In the genomic region with DNA sequence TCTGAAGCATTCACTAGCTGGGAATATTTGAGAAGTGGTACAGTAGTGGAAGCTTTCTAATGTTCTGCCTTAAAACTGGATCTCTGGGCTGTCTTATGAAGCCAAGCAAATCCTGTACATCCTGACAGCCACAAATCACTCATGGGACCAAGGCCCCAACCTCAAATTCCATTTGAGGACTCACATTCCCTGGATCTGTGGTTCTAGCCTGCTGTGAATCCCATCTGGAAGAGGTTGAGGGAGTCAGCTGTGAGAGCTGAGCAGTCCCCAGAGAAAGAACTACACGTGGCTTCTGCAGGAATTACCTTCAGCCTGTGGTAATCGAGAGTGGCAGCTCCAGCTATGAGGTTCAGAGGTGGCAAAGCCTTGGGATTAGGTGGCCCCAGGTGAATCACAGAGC, we compare ENCODE assay signal across 21 cellular contexts.
DNase-seq lines count a peak whose midpoint lies in the region; ATAC-seq and TF ChIP-seq lines count a peak whose summit lies in the region.
"Had no signal": no experiment of that assay in that cellular context is flagged by ENCODE, and none has a peak within 500 bp of the region (broad histone marks: within the 10 kb centered on the region; RNA-seq: fewer than 3 reads in every experiment).

No MANE protein-coding gene starts in this region.

- no peaks in the 10 kb centered on the region for H3K9me3 ChIP-seq in endodermal cell (ENCODE audit: control insufficient read depth, low read length)
- no peaks in the 10 kb centered on the region for H3K9me3 ChIP-seq in tibial artery
- no peaks in the 10 kb centered on the region for H3K9me3 ChIP-seq in heart right ventricle
- H3K9me3 ChIP-seq: Peyer's patch had no signal

- H3K9me3 Mint-ChIP-seq in endodermal cell (no peaks in the 10 kb centered on the region), nephron progenitor cell (peaks cover 21% of the 10 kb centered on the region)
- H3K9me3 Mint-ChIP-seq: IgD-negative memory B cell had no signal

- peaks cover 4% of the 10 kb centered on the region for H3K4me1 Mint-ChIP-seq in endodermal cell
- peaks cover 84% of the 10 kb centered on the region for H3K4me1 Mint-ChIP-seq in nephron progenitor cell
- H3K4me1 Mint-ChIP-seq: IgD-negative memory B cell had no signal

- H3K4me3 Mint-ChIP-seq in endodermal cell: no peak overlapping the region
- peak overlapping the region; percentile 36 for H3K4me3 Mint-ChIP-seq in nephron progenitor cell
- H3K4me3 Mint-ChIP-seq: CD8-positive, alpha-beta memory T cell; IgD-negative memory B cell had no signal

- DNase-seq in DMS 273 (lab: John Stamatoyannopoulos, UW; ENCODE audit: unreplicated experiment): peak; percentile 40
- DNase-seq in DMS 273 treated with DMSO at 0.1 percent for 48 hours (lab: John Stamatoyannopoulos, UW): no peak
- peak; percentile 13 for DNase-seq in endodermal cell
- no peak for DNase-seq in nephron progenitor cell
- no peak for DNase-seq in tibial artery
- DNase-seq in Right ventricle myocardium inferior (ENCODE audit: missing footprints): no peak
- no peak for DNase-seq in heart right ventricle
- DNase-seq in HUDEP-2 (lab: John Stamatoyannopoulos, UW; ENCODE audit: unreplicated experiment in 76 of 76): no peak
- DNase-seq: ACHN; C1 segment of cervical spinal cord; Calu3; CD8-positive, alpha-beta memory T cell; DMS53; NCI-H1417; NCI-H1930; NCI-H345; NCI-H774; Peyer's patch had no signal

- H3K4me3 ChIP-seq in endodermal cell (ENCODE audit: low read length): no peak overlapping the region
- H3K4me3 ChIP-seq in tibial artery: no peak overlapping the region
- H3K4me3 ChIP-seq in heart right ventricle: no peak overlapping the region
- H3K4me3 ChIP-seq: Peyer's patch had no signal

- TF ChIP-seq CTCF in endodermal cell (conservative IDR thresholded peaks at IDR 0.05) (no peak), nephron progenitor cell (IDR thresholded peaks at IDR 0.05) (no peak), tibial artery (IDR thresholded peaks at IDR 0.05) (no peak), heart right ventricle (IDR thresholded peaks at IDR 0.05) (no peak)

- H3K36me3 ChIP-seq in endodermal cell (ENCODE audit: control insufficient read depth, insufficient read depth, low read length): no peaks in the 10 kb centered on the region
- H3K36me3 ChIP-seq in tibial artery: no peaks in the 10 kb centered on the region
- H3K36me3 ChIP-seq in heart right ventricle: no peaks in the 10 kb centered on the region
- H3K36me3 ChIP-seq: Peyer's patch had no signal

- H3K4me1 ChIP-seq in endodermal cell (ENCODE audit: control insufficient read depth, insufficient read depth, low read length) (no peaks in the 10 kb centered on the region), tibial artery (peaks cover 0 to 57% (median 27%) of the 10 kb centered on the region in 4 donors), heart right ventricle (peaks cover 0 to 7% (median 0%) of the 10 kb centered on the region in 9 donors)
- H3K4me1 ChIP-seq: Peyer's patch had no signal

- ATAC-seq in Right ventricle myocardium inferior: no peak
- ATAC-seq in heart right ventricle: no peak
- ATAC-seq: HCT116 had no signal

- intact Hi-C loops in tibial artery (cut with DNase I; ENCODE audit: low total_unique reads) (no loop called here), Right ventricle myocardium inferior (cut with DNase I) (no loop called here), heart right ventricle (cut with DNase I) (loop anchor here in 1 of 10 donors (5.0 kb wide), 1 partner anchor 1445 kb away; no protein-coding TSS in a partner anchor)

- H3K27me3 ChIP-seq in endodermal cell (ENCODE audit: control insufficient read depth, insufficient read depth, low read length, poor library complexity, severe bottlenecking): no peaks in the 10 kb centered on the region
- H3K27me3 ChIP-seq in tibial artery: no peaks in the 10 kb centered on the region
- H3K27me3 ChIP-seq in heart right ventricle: peaks cover 0 to 14% (median 2%) of the 10 kb centered on the region in 7 donors
- H3K27me3 ChIP-seq: Peyer's patch had no signal

- H3K27me3 Mint-ChIP-seq in endodermal cell (ENCODE audit: insufficient read depth) (no peaks in the 10 kb centered on the region), nephron progenitor cell (ENCODE audit: low read depth, poor library complexity) (peaks cover 3% of the 10 kb centered on the region)
- H3K27me3 Mint-ChIP-seq: CD8-positive, alpha-beta memory T cell; IgD-negative memory B cell had no signal

- WGBS in endodermal cell (ENCODE audit: insufficient coverage in 1 of 2, insufficient read length in 1 of 2), 2 experiments: 88 to 89% methylated on average over 2 of the region's 2 CpGs
- 53 to 58% methylated on average over 2 of the region's 2 CpGs for WGBS in heart right ventricle, 2 donors

- H3K36me3 Mint-ChIP-seq in endodermal cell (ENCODE audit: low read depth): no peaks in the 10 kb centered on the region
- peaks cover 12% of the 10 kb centered on the region for H3K36me3 Mint-ChIP-seq in nephron progenitor cell (ENCODE audit: low read depth)
- H3K36me3 Mint-ChIP-seq: CD8-positive, alpha-beta memory T cell; IgD-negative memory B cell had no signal

- no peak overlapping the region for H3K9ac ChIP-seq in endodermal cell (ENCODE audit: extremely low read depth, low read length, poor library complexity, severe bottlenecking)

- H3K27ac ChIP-seq in endodermal cell (ENCODE audit: low read depth, low read length): no peak overlapping the region
- peak overlapping the region; percentile 0 to 9 for H3K27ac ChIP-seq in tibial artery
- no peak overlapping the region for H3K27ac ChIP-seq in heart right ventricle
- H3K27ac ChIP-seq: 22Rv1, Peyer's patch had no signal

- H3K27ac Mint-ChIP-seq in endodermal cell (no peak overlapping the region), nephron progenitor cell (peak overlapping the region; percentile 45)
- H3K27ac Mint-ChIP-seq: CD8-positive, alpha-beta memory T cell; IgD-negative memory B cell had no signal

Comparison
In these comparisons a context has a peak if more than half of its experiments do, and no peak if none do; other contexts are left out.
1. DNase-seq: peak in DMS 273 (single experiment) and endodermal cell (single experiment); none in DMS 273 treated with DMSO at 0.1 percent for 48 hours (single experiment), nephron progenitor cell (single experiment), tibial artery (0 of 2), Right ventricle myocardium inferior (single experiment), heart right ventricle (0 of 2) and HUDEP-2 (0 of 76).
2. H3K27ac ChIP-seq: peak in tibial artery (2 of 2); none in endodermal cell (single experiment) and heart right ventricle (0 of 10).